ENCODE assay signal across 23 cellular contexts in the genomic region with DNA sequence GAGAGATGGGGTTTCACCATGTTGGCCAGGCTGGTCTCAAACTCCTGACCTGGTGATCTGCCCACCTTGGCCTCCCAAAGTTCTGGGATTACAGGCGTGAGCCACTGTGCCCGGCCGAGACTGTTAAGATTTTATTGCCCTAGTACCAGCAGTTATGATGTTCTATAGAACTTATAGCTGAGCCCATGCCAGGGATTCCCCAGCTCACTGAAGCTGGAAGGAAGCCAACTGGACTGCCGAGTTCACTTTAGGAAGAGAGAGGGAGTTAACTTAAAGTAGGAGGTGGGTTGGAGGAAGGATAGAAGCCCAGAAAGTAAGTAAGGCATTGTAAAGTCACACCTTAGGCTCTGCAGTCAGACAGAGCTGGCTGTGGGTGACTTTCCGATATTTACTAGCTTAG.
DNase-seq lines count a peak whose midpoint lies in the region; ATAC-seq and TF ChIP-seq lines count a peak whose summit lies in the region.
"Had no signal": no experiment of that assay in that cellular context is flagged by ENCODE, and none has a peak within 500 bp of the region (broad histone marks: within the 10 kb centered on the region; RNA-seq: fewer than 3 reads in every experiment).

No MANE protein-coding gene starts in this region.

- no peaks in the 10 kb centered on the region for H3K36me3 ChIP-seq in HEK293 (ENCODE audit: control insufficient read depth in 2 of 2, insufficient read depth in 1 of 2, low read length in 2 of 2)
- H3K36me3 ChIP-seq in colonic mucosa = no peaks in the 10 kb centered on the region
- H3K36me3 ChIP-seq in mucosa of descending colon (ENCODE audit: low read depth) = no peaks in the 10 kb centered on the region
- H3K36me3 ChIP-seq: Peyer's patch had no signal

- H3K4me1 ChIP-seq in HEK293 (ENCODE audit: control insufficient read depth, insufficient read depth, low read length) (0 out of 2 replicates have a peak, but pooled peaks cover 3% of the 10 kb centered on the region), colonic mucosa (no peaks in the 10 kb centered on the region), mucosa of descending colon (ENCODE audit: low read depth) (no peaks in the 10 kb centered on the region)

- no peak overlapping the region for H3K27ac ChIP-seq in HEK293 (ENCODE audit: extremely low read depth, low read depth, low read length)
- no peak overlapping the region for H3K27ac ChIP-seq in colonic mucosa
- H3K27ac ChIP-seq: 22Rv1, GM23248, Peyer's patch, SK-N-MC had no signal

- CTCF ChIA-PET in HEK293 (lab: Yijun Ruan, JAX) = interaction anchor here (0.6 kb wide), 1 partner anchor 23 kb away, joined by 3 read pairs; no protein-coding TSS in a partner anchor

- peak; percentile 85 for ATAC-seq in mucosa of descending colon
- ATAC-seq: GM12878, HCT116, Right ventricle myocardium inferior had no signal

- H3K4me3 ChIP-seq in HEK293 (ENCODE audit: low read depth, low read length) (no peak overlapping the region), colonic mucosa (no peak overlapping the region), mucosa of descending colon (no peak overlapping the region)
- H3K4me3 ChIP-seq: GM12878, GM23248, Peyer's patch, SK-N-MC had no signal

- intact Hi-C loops in colonic mucosa (cut with DNase I) (no loop called here), mucosa of descending colon (cut with DNase I, micrococcal nuclease) (no loop called here)

- no peaks in the 10 kb centered on the region for H3K9me3 ChIP-seq in HEK293 (ENCODE audit: control insufficient read depth, insufficient read depth, low read depth, low read length)
- no peaks in the 10 kb centered on the region for H3K9me3 ChIP-seq in colonic mucosa
- H3K9me3 ChIP-seq in mucosa of descending colon = no peaks in the 10 kb centered on the region
- H3K9me3 ChIP-seq: Peyer's patch had no signal

- POLR2A ChIA-PET in HEK293 (lab: Yijun Ruan, JAX) = no interaction called here

- H3K9ac ChIP-seq in colonic mucosa (ENCODE audit: low read depth in 2 of 2, low read length in 2 of 2) = no peak overlapping the region
- H3K9ac ChIP-seq: GM23248 had no signal

- H3K27me3 ChIP-seq in colonic mucosa = no peaks in the 10 kb centered on the region
- H3K27me3 ChIP-seq: Peyer's patch had no signal

- DNase-seq in DMS 273 (lab: John Stamatoyannopoulos, UW; ENCODE audit: unreplicated experiment) (peak; percentile 47), DMS 273 treated with DMSO at 0.1 percent for 48 hours (lab: John Stamatoyannopoulos, UW) (no peak), colonic mucosa (peak; percentile 64), mucosa of descending colon (peak in 2 of 3 donors; percentile 39 to 64), GOT3 (lab: John Stamatoyannopoulos, UW) (no peak), NCI-H2171 treated with DMSO at 0.1 percent for 48 hours (lab: John Stamatoyannopoulos, UW) (no peak)
- no peak for DNase-seq in stimulated activated naive CD4-positive, alpha-beta T cell (lab: John Stamatoyannopoulos, UW)
- DNase-seq: CD4-positive, alpha-beta memory T cell; DMS79 treated with DMSO at 0.1 percent for 48 hours; GDM1; GM23248; KG1; NCI-H1092; NCI-H1694; NCI-H2107; NCI-H748 treated with DMSO at 0.1 percent for 48 hours; Peyer's patch had no signal

- no peak for TF ChIP-seq CTCF in HEK293 (tag by site-specific recombination; IDR thresholded peaks at IDR 0.05)
- no peak for TF ChIP-seq CTCF in colonic mucosa (IDR thresholded peaks at IDR 0.05)
- TF ChIP-seq CTCF in mucosa of descending colon (IDR thresholded peaks at IDR 0.05) = no peak

TF ChIP-seq in HEK293, 187 proteins besides CTCF, POLR2A, EP300 and RAD21 (continues in another document):
- TF ChIP-seq ZNF664 (tag by site-specific recombination; IDR thresholded peaks at IDR 0.05) = 0 out of 2 replicates have a peak, but pooled peaks have one; percentile 13
- TF ChIP-seq ZNF555 (tag by site-specific recombination; conservative IDR thresholded peaks at IDR 0.05) = no peak
- no peak for TF ChIP-seq ZNF843 (tag by site-specific recombination; IDR thresholded peaks at IDR 0.05)
- no peak for TF ChIP-seq ZNF274 (IDR thresholded peaks at IDR 0.05; ENCODE audit: low read length)
- no peak for TF ChIP-seq ZNF274 (tag by site-specific recombination; IDR thresholded peaks at IDR 0.05; ENCODE audit: borderline replicate concordance)
- no peak for TF ChIP-seq ZNF488 (tag by site-specific recombination; IDR thresholded peaks at IDR 0.05)
- TF ChIP-seq ZNF629 (tag by site-specific recombination; IDR thresholded peaks at IDR 0.05) = no peak
- TF ChIP-seq, protein P1, sequence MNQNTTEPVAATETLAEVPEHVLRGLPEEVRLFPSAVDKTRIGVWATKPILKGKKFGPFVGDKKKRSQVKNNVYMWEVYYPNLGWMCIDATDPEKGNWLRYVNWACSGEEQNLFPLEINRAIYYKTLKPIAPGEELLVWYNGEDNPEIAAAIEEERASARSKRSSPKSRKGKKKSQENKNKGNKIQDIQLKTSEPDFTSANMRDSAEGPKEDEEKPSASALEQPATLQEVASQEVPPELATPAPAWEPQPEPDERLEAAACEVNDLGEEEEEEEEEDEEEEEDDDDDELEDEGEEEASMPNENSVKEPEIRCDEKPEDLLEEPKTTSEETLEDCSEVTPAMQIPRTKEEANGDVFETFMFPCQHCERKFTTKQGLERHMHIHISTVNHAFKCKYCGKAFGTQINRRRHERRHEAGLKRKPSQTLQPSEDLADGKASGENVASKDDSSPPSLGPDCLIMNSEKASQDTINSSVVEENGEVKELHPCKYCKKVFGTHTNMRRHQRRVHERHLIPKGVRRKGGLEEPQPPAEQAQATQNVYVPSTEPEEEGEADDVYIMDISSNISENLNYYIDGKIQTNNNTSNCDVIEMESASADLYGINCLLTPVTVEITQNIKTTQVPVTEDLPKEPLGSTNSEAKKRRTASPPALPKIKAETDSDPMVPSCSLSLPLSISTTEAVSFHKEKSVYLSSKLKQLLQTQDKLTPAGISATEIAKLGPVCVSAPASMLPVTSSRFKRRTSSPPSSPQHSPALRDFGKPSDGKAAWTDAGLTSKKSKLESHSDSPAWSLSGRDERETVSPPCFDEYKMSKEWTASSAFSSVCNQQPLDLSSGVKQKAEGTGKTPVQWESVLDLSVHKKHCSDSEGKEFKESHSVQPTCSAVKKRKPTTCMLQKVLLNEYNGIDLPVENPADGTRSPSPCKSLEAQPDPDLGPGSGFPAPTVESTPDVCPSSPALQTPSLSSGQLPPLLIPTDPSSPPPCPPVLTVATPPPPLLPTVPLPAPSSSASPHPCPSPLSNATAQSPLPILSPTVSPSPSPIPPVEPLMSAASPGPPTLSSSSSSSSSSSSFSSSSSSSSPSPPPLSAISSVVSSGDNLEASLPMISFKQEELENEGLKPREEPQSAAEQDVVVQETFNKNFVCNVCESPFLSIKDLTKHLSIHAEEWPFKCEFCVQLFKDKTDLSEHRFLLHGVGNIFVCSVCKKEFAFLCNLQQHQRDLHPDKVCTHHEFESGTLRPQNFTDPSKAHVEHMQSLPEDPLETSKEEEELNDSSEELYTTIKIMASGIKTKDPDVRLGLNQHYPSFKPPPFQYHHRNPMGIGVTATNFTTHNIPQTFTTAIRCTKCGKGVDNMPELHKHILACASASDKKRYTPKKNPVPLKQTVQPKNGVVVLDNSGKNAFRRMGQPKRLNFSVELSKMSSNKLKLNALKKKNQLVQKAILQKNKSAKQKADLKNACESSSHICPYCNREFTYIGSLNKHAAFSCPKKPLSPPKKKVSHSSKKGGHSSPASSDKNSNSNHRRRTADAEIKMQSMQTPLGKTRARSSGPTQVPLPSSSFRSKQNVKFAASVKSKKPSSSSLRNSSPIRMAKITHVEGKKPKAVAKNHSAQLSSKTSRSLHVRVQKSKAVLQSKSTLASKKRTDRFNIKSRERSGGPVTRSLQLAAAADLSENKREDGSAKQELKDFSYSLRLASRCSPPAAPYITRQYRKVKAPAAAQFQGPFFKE (tag by site-specific recombination; IDR thresholded peaks at IDR 0.05; ENCODE audit: borderline replicate concordance) = no peak
- TF ChIP-seq ZNF292 (tag by site-specific recombination; IDR thresholded peaks at IDR 0.05; ENCODE audit: borderline replicate concordance, low read depth) = no peak
- peak; percentile 46 for TF ChIP-seq ZBTB17 (tag by site-specific recombination; IDR thresholded peaks at IDR 0.05)
- peak; percentile 63 for TF ChIP-seq ZBTB8A (tag by site-specific recombination; IDR thresholded peaks at IDR 0.05)
- TF ChIP-seq ZNF571 (tag by site-specific recombination; IDR thresholded peaks at IDR 0.05) = no peak
- peak; percentile 27; the same call in 1 of the 2 replicates for TF ChIP-seq ZFHX2 (tag by site-specific recombination; conservative IDR thresholded peaks at IDR 0.05)

Comparison
In these comparisons a context has a peak if more than half of its experiments do, and no peak if none do; other contexts are left out.
1. DNase-seq: peak in DMS 273 (single experiment), colonic mucosa (single experiment) and mucosa of descending colon (2 of 3); none in DMS 273 treated with DMSO at 0.1 percent for 48 hours (single experiment), stimulated activated naive CD4-positive, alpha-beta T cell (0 of 6), GOT3 (single experiment) and NCI-H2171 treated with DMSO at 0.1 percent for 48 hours (single experiment).